In the genomic region with DNA sequence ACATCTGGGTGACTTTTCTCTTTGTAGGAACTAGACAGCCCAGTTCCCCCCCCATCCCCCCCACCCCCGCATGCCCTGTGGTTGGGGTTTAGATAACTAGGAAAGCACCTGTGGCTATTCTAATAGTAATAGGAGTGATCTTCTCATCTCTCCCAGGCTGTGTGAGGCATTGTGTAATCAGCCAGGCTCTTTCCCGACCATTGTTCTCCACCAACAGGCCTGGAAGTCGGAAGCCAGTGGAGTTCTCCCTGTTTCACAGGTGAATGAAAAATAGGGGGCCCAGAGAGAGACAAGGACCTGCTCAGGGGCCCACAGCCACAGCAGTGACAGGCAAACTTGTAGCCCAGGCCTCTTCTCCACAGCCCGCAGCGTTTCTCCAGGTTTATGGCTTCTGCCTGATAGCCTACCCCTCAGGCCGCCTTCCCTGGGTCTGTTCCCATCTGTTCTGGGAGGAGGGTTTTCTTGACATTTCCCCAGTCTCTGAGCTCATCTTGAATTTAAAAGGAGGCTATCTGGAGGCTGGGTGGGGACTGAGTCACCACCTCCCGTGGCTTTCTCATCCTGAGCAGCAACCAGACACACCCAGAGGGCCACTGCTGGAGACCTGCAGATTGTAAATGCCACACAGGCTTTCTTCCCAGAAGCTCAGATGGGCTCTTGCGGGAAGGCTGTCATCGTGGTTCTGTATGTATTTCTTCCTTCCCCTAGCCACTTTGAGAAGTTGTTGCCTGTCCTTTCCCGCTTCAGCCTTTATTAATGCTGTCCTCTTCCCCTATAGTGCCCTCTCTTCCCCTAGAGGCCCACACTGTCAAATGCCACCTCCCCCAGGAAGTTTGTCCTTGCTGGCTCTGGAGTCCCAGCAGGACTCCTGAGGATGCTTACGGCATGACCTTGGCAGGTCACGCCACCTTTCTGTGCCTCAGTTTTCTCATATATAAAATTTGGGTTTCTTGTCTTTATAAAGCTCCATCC, we compare ENCODE assay signal across 7 cellular contexts.
DNase-seq lines count a peak whose midpoint lies in the region; ATAC-seq and TF ChIP-seq lines count a peak whose summit lies in the region.

No MANE protein-coding gene starts in this region.

- H3K79me2 ChIP-seq in H9 (ENCODE audit: insufficient read depth, low read length), result peaks cover 18% of the 10 kb centered on the region; the same call in 1 of the 2 replicates
- H3K79me2 ChIP-seq in PC-9 (ENCODE audit: low read depth), result peaks cover 74% of the 10 kb centered on the region

- no peak overlapping the region for H3K27ac ChIP-seq in H9 (ENCODE audit: insufficient read length, low read depth, low read length)
- peak overlapping the region; percentile 92 for H3K27ac ChIP-seq in PC-9
- peak overlapping the region; percentile 11 for H3K27ac ChIP-seq in cardiac muscle cell
- peak overlapping the region in 20 of 21 experiments; percentile 29 to 97 (median 83) for H3K27ac ChIP-seq in skin epidermis

- H3K4me3 Mint-ChIP-seq in H9, result peak overlapping the region; percentile 17 to 61; a peak in 3 of 5 replicates

- no peak overlapping the region for H2BK12ac ChIP-seq in H9 (ENCODE audit: insufficient read length, low read depth, low read length)

- H2AFZ ChIP-seq in H9 (ENCODE audit: low read length), result no peak overlapping the region
- H2AFZ ChIP-seq in PC-9, result no peak overlapping the region

- no TSS peak for BruUV-seq in PC-9 (replicated peaks; lab: Mats Ljungman, UMichigan)

- H2BK5ac ChIP-seq in H9 (ENCODE audit: insufficient read length, low read length), result no peak overlapping the region

- H3K27me3 Mint-ChIP-seq in H9 (ENCODE audit: low read depth), result no peaks in the 10 kb centered on the region; the same call in 1 of the 2 replicates

- TF ChIP-seq CTCF in H9 (conservative IDR thresholded peaks at IDR 0.05), result peak; percentile 12; the same call in 1 of the 3 replicates
- no peak for TF ChIP-seq CTCF in PC-9 (conservative IDR thresholded peaks at IDR 0.05)
- TF ChIP-seq CTCF in cardiac muscle cell (IDR thresholded peaks at IDR 0.05; ENCODE audit: low read depth, low read length), result no peak

- peak overlapping the region; percentile 24; the same call in 1 of the 2 replicates for H3K4me3 ChIP-seq in PC-9
- H3K4me3 ChIP-seq in cardiac muscle cell, result no peak overlapping the region
- peak overlapping the region in 1 of 7 experiments; percentile 13 for H3K4me3 ChIP-seq in skin epidermis

- H3K27ac Mint-ChIP-seq in H9, result peak overlapping the region; percentile 52 to 81 (median 78); a peak in 5 of 7 replicates

- no peaks in the 10 kb centered on the region for H3K9me2 ChIP-seq in PC-9 (ENCODE audit: insufficient read depth)

- H3K9ac ChIP-seq in H9 (ENCODE audit: extremely low read depth, insufficient read length, low read length), result no peak overlapping the region

- no peaks in the 10 kb centered on the region for H3K9me3 Mint-ChIP-seq in H9

- H3K4me1 ChIP-seq in H9 (ENCODE audit: insufficient read depth, low read length), result peaks cover 14% of the 10 kb centered on the region; the same call in 1 of the 2 replicates
- peaks cover 57% of the 10 kb centered on the region for H3K4me1 ChIP-seq in PC-9 (replicated peaks; ENCODE audit: insufficient read depth)
- peaks cover 19% of the 10 kb centered on the region for H3K4me1 ChIP-seq in cardiac muscle cell (ENCODE audit: low read depth)

- CTCF ChIA-PET in PC-9 (lab: Charles Lee), result interaction anchor here (1.0 to 1.4 kb wide), 2 partner anchors 398 to 473 kb away, joined by 3 to 4 read pairs; a partner anchor contains a TSS

- WGBS in H9 (ENCODE audit: extremely low coverage, insufficient read length, low lambda C conversion rate), result no CpG with 5 or more reads among the region's 12 CpGs

- H3K9me3 ChIP-seq in H9 (ENCODE audit: control insufficient read depth, low read depth, low read length) (no peaks in the 10 kb centered on the region), PC-9 (ENCODE audit: insufficient read depth, low read depth) (no peaks in the 10 kb centered on the region), cardiac muscle cell (ENCODE audit: low read depth) (no peaks in the 10 kb centered on the region)

- no peak overlapping the region for H2BK20ac ChIP-seq in H9 (ENCODE audit: low read depth, low read length, poor library complexity, severe bottlenecking)

- no peak overlapping the region for H3K56ac ChIP-seq in H9 (ENCODE audit: insufficient read length, low read depth, low read length)

- peaks cover 36% of the 10 kb centered on the region for H3F3A ChIP-seq in PC-9 (ENCODE audit: insufficient read depth, low read depth)

- H4K20me1 ChIP-seq in H9 (ENCODE audit: control insufficient read depth, insufficient read depth, insufficient read length) (no peaks in the 10 kb centered on the region), PC-9 (ENCODE audit: insufficient read depth) (peaks cover 45% of the 10 kb centered on the region)

- DNase-seq in H9 (peak; percentile 64), PC-9 (peak; percentile 64 to 84), cardiac muscle cell (ENCODE audit: low read depth in 1 of 2, low spot score in 1 of 2) (peak in 1 of 2 donors; percentile 55)
- peak; percentile 40 for DNase-seq in activated naive CD4-positive, alpha-beta T cell treated with anti-CD3 and anti-CD28 coated beads, Interleukin-2, amount 50 U/mL, for 16 hours

- no peak overlapping the region for H3K4ac ChIP-seq in H9 (ENCODE audit: low read depth, low read length)

- no peak overlapping the region for H4K5ac ChIP-seq in H9 (ENCODE audit: insufficient read length, low read depth, low read length)

- no peak overlapping the region for H3K14ac ChIP-seq in H9 (ENCODE audit: insufficient read depth, low read length)

- H3K4me1 Mint-ChIP-seq in H9, result peaks cover 53 to 59% of the 10 kb centered on the region in 2 experiments

- H3K27me3 ChIP-seq in H9 (ENCODE audit: insufficient read depth, low read length) (no peaks in the 10 kb centered on the region), PC-9 (ENCODE audit: insufficient read depth, low read depth) (no peaks in the 10 kb centered on the region), cardiac muscle cell (no peaks in the 10 kb centered on the region)

- no peak for ATAC-seq in GM19452 (IDR thresholded peaks at IDR 0.05; ENCODE audit: unreplicated experiment)
- no peak for ATAC-seq in HG03045 (IDR thresholded peaks at IDR 0.05; ENCODE audit: unreplicated experiment)

- POLR2A ChIA-PET in PC-9 (lab: Charles Lee; ENCODE audit: unreplicated experiment), result interaction anchor here (0.6 to 0.7 kb wide), 4 partner anchors 53 to 512 kb away, joined by 3 to 4 read pairs (median 3); no protein-coding TSS in a partner anchor

- H2BK15ac ChIP-seq in H9 (ENCODE audit: low read depth, low read length), result no peak overlapping the region

- peaks cover 19% of the 10 kb centered on the region for H3K23me2 ChIP-seq in H9 (ENCODE audit: insufficient read length, low read depth, low read length, poor library complexity, severe bottlenecking)

- no peak overlapping the region for H4K91ac ChIP-seq in H9 (ENCODE audit: insufficient read length, low read depth, low read length)

- no peak overlapping the region for H2AK5ac ChIP-seq in H9 (ENCODE audit: insufficient read length, low read length)

- H3K79me1 ChIP-seq in H9 (ENCODE audit: insufficient read depth, low read depth, low read length, poor library complexity, severe bottlenecking), result peaks cover 5% of the 10 kb centered on the region

- no peak overlapping the region for H4K8ac ChIP-seq in H9 (replicated peaks; ENCODE audit: insufficient read length, low read depth, low read length)

- H3K18ac ChIP-seq in H9 (ENCODE audit: insufficient read length, low read depth, low read length), result no peak overlapping the region

- peaks cover 4 to 11% (median 4%) of the 10 kb centered on the region in 3 experiments; a peak in 6 of 7 replicates for H3K36me3 Mint-ChIP-seq in H9 (ENCODE audit: insufficient read depth in 1 of 3, low read depth in 3 of 3)

- no peak overlapping the region for H3T11ph ChIP-seq in H9 (ENCODE audit: low read length)

- H3K36me3 ChIP-seq in PC-9 (ENCODE audit: low read depth) (no peaks in the 10 kb centered on the region), cardiac muscle cell (no peaks in the 10 kb centered on the region)

- H3K4me2 ChIP-seq in H9 (ENCODE audit: insufficient read depth, insufficient read length, low read length), result no peak overlapping the region
- H3K4me2 ChIP-seq in PC-9, result peak overlapping the region; percentile 100

- intact Hi-C loops in PC-9 (cut with micrococcal nuclease; ENCODE audit: unreplicated experiment), result no loop called here

- no peak overlapping the region for H3K23ac ChIP-seq in H9 (ENCODE audit: insufficient read length, low read depth, low read length)

- no peak overlapping the region for H2BK120ac ChIP-seq in H9 (ENCODE audit: low read depth, low read length, poor library complexity, severe bottlenecking)
